In the genomic region with DNA sequence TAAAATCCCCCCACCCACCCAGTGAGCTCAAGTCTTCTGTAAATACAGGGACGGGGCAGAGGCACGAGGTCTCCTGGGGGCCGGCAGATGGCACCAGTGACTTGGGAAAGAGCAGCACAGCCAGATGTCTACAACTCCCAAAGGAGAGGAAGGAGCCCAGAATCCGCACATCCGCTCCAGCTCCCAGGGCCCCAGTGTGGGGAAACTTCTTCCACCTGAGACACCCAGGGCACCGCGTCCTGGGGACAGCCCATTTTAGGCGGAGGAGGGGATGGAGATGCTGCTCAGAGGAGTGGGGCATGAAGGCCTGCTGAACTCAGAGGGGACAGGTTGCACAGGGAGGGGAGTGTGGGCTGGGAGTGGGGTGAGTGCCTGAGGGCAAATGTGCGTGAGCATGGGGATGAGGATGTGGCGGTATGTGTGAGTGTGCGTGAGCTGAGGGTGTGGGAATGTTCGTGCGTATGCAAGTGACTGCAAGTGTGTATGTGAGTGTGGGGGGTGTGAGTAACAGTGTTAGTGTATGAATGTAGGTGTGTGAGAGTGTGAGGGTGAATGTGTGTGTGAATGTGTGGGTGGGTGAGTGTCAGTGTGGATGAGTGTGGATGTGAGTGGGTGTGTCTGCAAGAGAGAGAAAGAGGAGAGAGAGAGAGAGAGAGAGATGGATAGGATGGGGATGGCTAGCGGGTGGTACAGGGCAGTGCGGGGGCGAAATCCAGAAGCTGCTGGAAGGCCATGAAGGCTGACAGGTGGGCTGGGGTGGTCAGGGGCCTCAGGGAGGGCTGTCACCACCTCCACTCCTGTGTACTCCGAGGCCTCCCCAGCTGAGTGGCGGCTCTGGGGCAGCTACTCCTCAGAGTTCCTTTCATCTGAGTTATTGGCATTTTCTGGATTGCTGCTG, we compare ENCODE assay signal across 8 cellular contexts.
DNase-seq lines count a peak whose midpoint lies in the region; ATAC-seq and TF ChIP-seq lines count a peak whose summit lies in the region.

No MANE protein-coding gene starts in this region.

- TF ChIP-seq CTCF in HEK293 (tag by site-specific recombination; IDR thresholded peaks at IDR 0.05), result peak; percentile 70; the same call in 1 of the 2 replicates

- no peak overlapping the region for H3K27ac ChIP-seq in HEK293 (ENCODE audit: extremely low read depth, low read depth, low read length)

- no peak for ATAC-seq in GM18505 (IDR thresholded peaks at IDR 0.05; ENCODE audit: unreplicated experiment)

- no peak overlapping the region for H3K4me3 ChIP-seq in HEK293 (ENCODE audit: low read depth, low read length)

- POLR2A ChIA-PET in HEK293 (lab: Yijun Ruan, JAX), result interaction anchor here (0.6 to 1.0 kb wide), 3 partner anchors 64 to 239 kb away, joined by 3 to 4 read pairs (median 3); no protein-coding TSS in a partner anchor

- CTCF ChIA-PET in HEK293 (lab: Yijun Ruan, JAX), result interaction anchor here (0.5 to 3.0 kb wide), 50 partner anchors 9 to 752 kb away, joined by 3 to 29 read pairs (median 3); a partner anchor contains a TSS

- intact Hi-C loops in posterior vena cava (cut with DNase I), result loop anchor here in 1 of 2 donors (5.0 kb wide), 1 partner anchor 575 kb away; no protein-coding TSS in a partner anchor

- no peaks in the 10 kb centered on the region for H3K9me3 ChIP-seq in HEK293 (ENCODE audit: control insufficient read depth, insufficient read depth, low read depth, low read length)

- H3K36me3 ChIP-seq in HEK293 (ENCODE audit: control insufficient read depth in 2 of 2, insufficient read depth in 1 of 2, low read length in 2 of 2), result no peaks in the 10 kb centered on the region

- TF ChIP-seq POLR2A in GM18505 (IDR thresholded peaks at IDR 0.05; ENCODE audit: borderline replicate concordance, extremely low read depth, insufficient read depth, insufficient read length), result no peak

- H3K4me1 ChIP-seq in HEK293 (ENCODE audit: control insufficient read depth, insufficient read depth, low read length), result no peaks in the 10 kb centered on the region; the same call in 1 of the 2 replicates

- peak; percentile 66 for DNase-seq in COR-L47 (lab: John Stamatoyannopoulos, UW)
- peak; percentile 87 for DNase-seq in RKO (ENCODE audit: low spot score)
- peak; percentile 62 for DNase-seq in fibroblast of gingiva (ENCODE audit: low read depth)
- peak; percentile 75 for DNase-seq in posterior vena cava (ENCODE audit: low spot score)
- DNase-seq in T1000 (lab: John Stamatoyannopoulos, UW), result no peak
- DNase-seq in T-helper 9 cell, result no peak

TF ChIP-seq in HEK293, 187 proteins besides CTCF, POLR2A, EP300 and RAD21 (continues in another document):
- TF ChIP-seq SCRT2 (tag by site-specific recombination; IDR thresholded peaks at IDR 0.05), result no peak
- TF ChIP-seq ZNF768 (tag by site-specific recombination; IDR thresholded peaks at IDR 0.05), result no peak
- peak; percentile 45; the same call in 1 of the 2 replicates for TF ChIP-seq ZNF133 (tag by site-specific recombination; IDR thresholded peaks at IDR 0.05)
- TF ChIP-seq, protein P1, sequence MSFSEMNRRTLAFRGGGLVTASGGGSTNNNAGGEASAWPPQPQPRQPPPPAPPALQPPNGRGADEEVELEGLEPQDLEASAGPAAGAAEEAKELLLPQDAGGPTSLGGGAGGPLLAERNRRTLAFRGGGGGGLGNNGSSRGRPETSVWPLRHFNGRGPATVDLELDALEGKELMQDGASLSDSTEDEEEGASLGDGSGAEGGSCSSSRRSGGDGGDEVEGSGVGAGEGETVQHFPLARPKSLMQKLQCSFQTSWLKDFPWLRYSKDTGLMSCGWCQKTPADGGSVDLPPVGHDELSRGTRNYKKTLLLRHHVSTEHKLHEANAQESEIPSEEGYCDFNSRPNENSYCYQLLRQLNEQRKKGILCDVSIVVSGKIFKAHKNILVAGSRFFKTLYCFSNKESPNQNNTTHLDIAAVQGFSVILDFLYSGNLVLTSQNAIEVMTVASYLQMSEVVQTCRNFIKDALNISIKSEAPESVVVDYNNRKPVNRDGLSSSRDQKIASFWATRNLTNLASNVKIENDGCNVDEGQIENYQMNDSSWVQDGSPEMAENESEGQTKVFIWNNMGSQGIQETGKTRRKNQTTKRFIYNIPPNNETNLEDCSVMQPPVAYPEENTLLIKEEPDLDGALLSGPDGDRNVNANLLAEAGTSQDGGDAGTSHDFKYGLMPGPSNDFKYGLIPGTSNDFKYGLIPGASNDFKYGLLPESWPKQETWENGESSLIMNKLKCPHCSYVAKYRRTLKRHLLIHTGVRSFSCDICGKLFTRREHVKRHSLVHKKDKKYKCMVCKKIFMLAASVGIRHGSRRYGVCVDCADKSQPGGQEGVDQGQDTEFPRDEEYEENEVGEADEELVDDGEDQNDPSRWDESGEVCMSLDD (tag by site-specific recombination; IDR thresholded peaks at IDR 0.05), result peak; percentile 57; the same call in 1 of the 2 replicates
- TF ChIP-seq ZNF48 (tag by site-specific recombination; IDR thresholded peaks at IDR 0.05), result no peak
- TF ChIP-seq, protein P2, sequence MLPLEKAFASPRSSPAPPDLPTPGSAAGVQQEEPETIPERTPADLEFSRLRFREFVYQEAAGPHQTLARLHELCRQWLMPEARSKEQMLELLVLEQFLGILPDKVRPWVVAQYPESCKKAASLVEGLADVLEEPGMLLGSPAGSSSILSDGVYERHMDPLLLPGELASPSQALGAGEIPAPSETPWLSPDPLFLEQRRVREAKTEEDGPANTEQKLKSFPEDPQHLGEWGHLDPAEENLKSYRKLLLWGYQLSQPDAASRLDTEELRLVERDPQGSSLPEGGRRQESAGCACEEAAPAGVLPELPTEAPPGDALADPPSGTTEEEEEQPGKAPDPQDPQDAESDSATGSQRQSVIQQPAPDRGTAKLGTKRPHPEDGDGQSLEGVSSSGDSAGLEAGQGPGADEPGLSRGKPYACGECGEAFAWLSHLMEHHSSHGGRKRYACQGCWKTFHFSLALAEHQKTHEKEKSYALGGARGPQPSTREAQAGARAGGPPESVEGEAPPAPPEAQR (tag by site-specific recombination; IDR thresholded peaks at IDR 0.05), result no peak
- TF ChIP-seq ZNF785 (tag by site-specific recombination; IDR thresholded peaks at IDR 0.05), result peak; percentile 79; the same call in 1 of the 2 replicates
- peak; percentile 50; the same call in 1 of the 2 replicates for TF ChIP-seq ZNF157 (tag by site-specific recombination; IDR thresholded peaks at IDR 0.05)
- TF ChIP-seq, protein P3, sequence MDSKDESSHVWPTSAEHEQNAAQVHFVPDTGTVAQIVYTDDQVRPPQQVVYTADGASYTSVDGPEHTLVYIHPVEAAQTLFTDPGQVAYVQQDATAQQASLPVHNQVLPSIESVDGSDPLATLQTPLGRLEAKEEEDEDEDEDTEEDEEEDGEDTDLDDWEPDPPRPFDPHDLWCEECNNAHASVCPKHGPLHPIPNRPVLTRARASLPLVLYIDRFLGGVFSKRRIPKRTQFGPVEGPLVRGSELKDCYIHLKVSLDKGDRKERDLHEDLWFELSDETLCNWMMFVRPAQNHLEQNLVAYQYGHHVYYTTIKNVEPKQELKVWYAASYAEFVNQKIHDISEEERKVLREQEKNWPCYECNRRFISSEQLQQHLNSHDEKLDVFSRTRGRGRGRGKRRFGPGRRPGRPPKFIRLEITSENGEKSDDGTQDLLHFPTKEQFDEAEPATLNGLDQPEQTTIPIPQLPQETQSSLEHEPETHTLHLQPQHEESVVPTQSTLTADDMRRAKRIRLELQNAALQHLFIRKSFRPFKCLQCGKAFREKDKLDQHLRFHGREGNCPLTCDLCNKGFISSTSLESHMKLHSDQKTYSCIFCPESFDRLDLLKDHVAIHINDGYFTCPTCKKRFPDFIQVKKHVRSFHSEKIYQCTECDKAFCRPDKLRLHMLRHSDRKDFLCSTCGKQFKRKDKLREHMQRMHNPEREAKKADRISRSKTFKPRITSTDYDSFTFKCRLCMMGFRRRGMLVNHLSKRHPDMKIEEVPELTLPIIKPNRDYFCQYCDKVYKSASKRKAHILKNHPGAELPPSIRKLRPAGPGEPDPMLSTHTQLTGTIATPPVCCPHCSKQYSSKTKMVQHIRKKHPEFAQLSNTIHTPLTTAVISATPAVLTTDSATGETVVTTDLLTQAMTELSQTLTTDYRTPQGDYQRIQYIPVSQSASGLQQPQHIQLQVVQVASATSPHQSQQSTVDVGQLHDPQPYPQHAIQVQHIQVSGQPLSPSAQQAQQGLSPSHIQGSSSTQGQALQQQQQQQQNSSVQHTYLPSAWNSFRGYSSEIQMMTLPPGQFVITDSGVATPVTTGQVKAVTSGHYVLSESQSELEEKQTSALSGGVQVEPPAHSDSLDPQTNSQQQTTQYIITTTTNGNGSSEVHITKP (tag by site-specific recombination; IDR thresholded peaks at IDR 0.05), result peak; percentile 58; the same call in 1 of the 2 replicates
- no peak for TF ChIP-seq ZNF302 (tag by site-specific recombination; IDR thresholded peaks at IDR 0.05; ENCODE audit: low read depth)
- TF ChIP-seq TRIM28 (IDR thresholded peaks at IDR 0.05; ENCODE audit: borderline replicate concordance, low read length), result no peak
- no peak for TF ChIP-seq ZNF350 (tag by site-specific recombination; IDR thresholded peaks at IDR 0.05)
- TF ChIP-seq ZNF311 (tag by site-specific recombination; IDR thresholded peaks at IDR 0.05; ENCODE audit: borderline replicate concordance), result 0 out of 2 replicates have a peak, but pooled peaks have one; percentile 68
- TF ChIP-seq ZNF266 (tag by site-specific recombination; IDR thresholded peaks at IDR 0.05; ENCODE audit: low read depth), result peak; percentile 73; the same call in 1 of the 2 replicates
- TF ChIP-seq, protein P4, sequence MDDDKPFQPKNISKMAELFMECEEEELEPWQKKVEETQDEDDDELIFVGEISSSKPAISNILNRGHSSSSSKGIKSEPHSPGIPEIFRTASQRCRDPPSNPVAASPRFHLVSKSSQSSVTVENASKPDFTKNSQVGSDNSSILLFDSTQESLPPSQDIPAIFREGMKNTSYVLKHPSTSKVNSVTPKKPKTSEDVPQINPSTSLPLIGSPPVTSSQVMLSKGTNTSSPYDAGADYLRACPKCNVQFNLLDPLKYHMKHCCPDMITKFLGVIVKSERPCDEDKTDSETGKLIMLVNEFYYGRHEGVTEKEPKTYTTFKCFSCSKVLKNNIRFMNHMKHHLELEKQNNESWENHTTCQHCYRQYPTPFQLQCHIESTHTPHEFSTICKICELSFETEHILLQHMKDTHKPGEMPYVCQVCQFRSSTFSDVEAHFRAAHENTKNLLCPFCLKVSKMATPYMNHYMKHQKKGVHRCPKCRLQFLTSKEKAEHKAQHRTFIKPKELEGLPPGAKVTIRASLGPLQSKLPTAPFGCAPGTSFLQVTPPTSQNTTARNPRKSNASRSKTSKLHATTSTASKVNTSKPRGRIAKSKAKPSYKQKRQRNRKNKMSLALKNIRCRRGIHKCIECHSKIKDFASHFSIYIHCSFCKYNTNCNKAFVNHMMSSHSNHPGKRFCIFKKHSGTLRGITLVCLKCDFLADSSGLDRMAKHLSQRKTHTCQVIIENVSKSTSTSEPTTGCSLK (tag by site-specific recombination; IDR thresholded peaks at IDR 0.05), result no peak
- no peak for TF ChIP-seq ZNF121 (tag by site-specific recombination; IDR thresholded peaks at IDR 0.05)

Comparison
In these comparisons a context has a peak if more than half of its experiments do, and no peak if none do; other contexts are left out.
1. DNase-seq: peak in COR-L47 (single experiment), RKO (single experiment), fibroblast of gingiva (single experiment) and posterior vena cava (single experiment); none in T1000 (single experiment) and T-helper 9 cell (single experiment).